8 cellular contexts compared by ENCODE assay signal in the genomic region with DNA sequence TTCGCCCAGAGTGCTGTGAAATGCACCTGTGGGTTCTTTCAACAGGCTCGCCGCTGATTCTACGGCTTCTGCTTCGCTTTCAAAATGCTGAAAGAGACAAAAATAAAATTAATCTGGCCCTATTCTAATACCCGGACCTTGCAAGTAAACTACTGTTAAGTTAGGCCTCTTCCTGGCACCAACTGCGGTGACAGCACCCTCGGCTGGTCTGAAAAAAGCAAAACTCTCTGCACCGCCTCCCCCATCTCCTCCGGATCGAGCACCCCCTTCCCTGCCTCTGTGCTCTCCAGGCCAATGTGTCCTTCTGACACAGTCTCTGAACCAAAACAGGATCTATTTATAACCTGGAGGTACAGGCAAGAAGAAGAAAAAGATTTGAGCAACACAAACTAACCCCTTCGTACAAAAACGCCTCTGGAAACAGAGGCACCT. TPM values are rescaled to one million over a fixed set of nuclear protein-coding genes. Genes with fewer than 3 reads are reported as not detected.
DNase-seq lines count a peak whose midpoint lies in the region; ATAC-seq and TF ChIP-seq lines count a peak whose summit lies in the region.

No MANE protein-coding gene starts in this region.

- no peak for TF ChIP-seq EP300 in esophagus muscularis mucosa (IDR thresholded peaks at IDR 0.05)

- peaks cover 22% of the 10 kb centered on the region for H3K36me3 Mint-ChIP-seq in stimulated activated memory B cell treated with anti-CD40 and anti-IgM and Interleukin-4, amounts not matched to agents 10 μg/mL and 1 μg/mL and 100 μg/mL, for 72 hours

- H3K9me3 Mint-ChIP-seq in stimulated activated memory B cell treated with anti-CD40 and anti-IgM and Interleukin-4, amounts not matched to agents 10 μg/mL and 1 μg/mL and 100 μg/mL, for 72 hours = no peaks in the 10 kb centered on the region

- H3K9me3 ChIP-seq in esophagus muscularis mucosa (no peaks in the 10 kb centered on the region), muscle layer of duodenum (ENCODE audit: control insufficient read depth in 1 of 2, low read length in 2 of 2) (no peaks in the 10 kb centered on the region)

- TF ChIP-seq CTCF in esophagus muscularis mucosa (IDR thresholded peaks at IDR 0.05) = no peak

- no peak for TF ChIP-seq POLR2A in esophagus muscularis mucosa (IDR thresholded peaks at IDR 0.05; ENCODE audit: low read depth)

- intact Hi-C loops in esophagus muscularis mucosa (cut with DNase I) = loop anchor here (2.0 kb wide), 1 partner anchor 109 kb away; a partner anchor contains a TSS

- H3K4me1 ChIP-seq in esophagus muscularis mucosa (peaks cover 37 to 58% (median 54%) of the 10 kb centered on the region in 4 donors), muscle layer of duodenum (ENCODE audit: control insufficient read depth in 1 of 2, insufficient read depth in 2 of 2, low read length in 2 of 2) (peaks cover 12 to 36% of the 10 kb centered on the region in 2 donors)

- no peaks in the 10 kb centered on the region for H3K27me3 Mint-ChIP-seq in stimulated activated memory B cell treated with anti-CD40 and anti-IgM and Interleukin-4, amounts not matched to agents 10 μg/mL and 1 μg/mL and 100 μg/mL, for 72 hours

- H3K27ac Mint-ChIP-seq in stimulated activated memory B cell treated with anti-CD40 and anti-IgM and Interleukin-4, amounts not matched to agents 10 μg/mL and 1 μg/mL and 100 μg/mL, for 72 hours = peak overlapping the region; percentile 98

- H3K27me3 ChIP-seq in esophagus muscularis mucosa (no peaks in the 10 kb centered on the region), muscle layer of duodenum (ENCODE audit: low read depth, low read length) (no peaks in the 10 kb centered on the region)

- H3K4me1 Mint-ChIP-seq in stimulated activated memory B cell treated with anti-CD40 and anti-IgM and Interleukin-4, amounts not matched to agents 10 μg/mL and 1 μg/mL and 100 μg/mL, for 72 hours = peaks cover 46% of the 10 kb centered on the region

- 0% methylated on average over 13 of the region's 13 CpGs for WGBS in esophagus muscularis mucosa

- peak; percentile 23 for ATAC-seq in HG02840 (IDR thresholded peaks at IDR 0.05; ENCODE audit: low FRiP score, unreplicated experiment)
- ATAC-seq in stimulated activated memory B cell treated with anti-CD40 and anti-IgM and Interleukin-4, amounts not matched to agents 10 μg/mL and 1 μg/mL and 100 μg/mL, for 72 hours = peak; percentile 58

- peak overlapping the region; percentile 96 for H3K4me3 Mint-ChIP-seq in stimulated activated memory B cell treated with anti-CD40 and anti-IgM and Interleukin-4, amounts not matched to agents 10 μg/mL and 1 μg/mL and 100 μg/mL, for 72 hours

- H3K27ac ChIP-seq in esophagus muscularis mucosa (replicated peaks in 1 of 4) (peak overlapping the region; percentile 95 to 100 (median 97)), muscle layer of duodenum (ENCODE audit: low read length) (peak overlapping the region; percentile 91)

- H3K4me3 ChIP-seq in esophagus muscularis mucosa (peak overlapping the region; percentile 67 to 99 (median 82)), muscle layer of duodenum (ENCODE audit: low read depth in 1 of 2, low read length in 2 of 2) (peak overlapping the region; percentile 89 to 93)

- peaks cover 0 to 28% (median 14%) of the 10 kb centered on the region in 4 donors for H3K36me3 ChIP-seq in esophagus muscularis mucosa
- H3K36me3 ChIP-seq in muscle layer of duodenum (ENCODE audit: control insufficient read depth in 1 of 2, insufficient read depth in 2 of 2, low read length in 2 of 2) = peaks cover 7 to 8% of the 10 kb centered on the region in 2 donors

- DNase-seq in NCI-H2196 (lab: John Stamatoyannopoulos, UW; ENCODE audit: unreplicated experiment) (peak; percentile 20), NCI-H2196 treated with DMSO at 0.1 percent for 48 hours (lab: John Stamatoyannopoulos, UW; ENCODE audit: unreplicated experiment) (no peak), NOMO-1 (lab: John Stamatoyannopoulos, UW; ENCODE audit: unreplicated experiment in 2 of 2) (peak; percentile 59 to 62), activated T-cell treated with anti-CD3 and anti-CD28 coated beads for 48 hours (ENCODE audit: low read depth) (peak; percentile 40), esophagus muscularis mucosa (ENCODE audit: extremely low spot score) (peak; percentile 93)

RNA-seq across cellular contexts. Expression of a gene that starts 1.1 kb away (rescaled TPM):
- 10 to 100 TPM; 42.6 to 68.5 (median 46.0) TPM for total RNA-seq in esophagus muscularis mucosa
